Comparison of ENCODE assay signal across 8 cellular contexts in genomic region chr14:103714063-103714724, GRCh38. TPM values are rescaled to one million over a fixed set of nuclear protein-coding genes. Genes with fewer than 3 reads are reported as not detected.
A peak's percentile ranks its signal among the peaks of the same experiment; 100 is the strongest.
DNase-seq lines count a peak whose midpoint lies in the region; ATAC-seq and TF ChIP-seq lines count a peak whose summit lies in the region.

No MANE protein-coding gene starts in this region.

- ATAC-seq in psoas muscle = no peak
- ATAC-seq in GM21515 (IDR thresholded peaks at IDR 0.05; ENCODE audit: unreplicated experiment) = no peak

- DNase-seq in GM12865 (ENCODE audit: low read depth) (no peak), endothelial cell (ENCODE audit: low spot score) (no peak), psoas muscle (no peak), hippocampal formation (lab: John Stamatoyannopoulos, UW) (no peak), pons (ENCODE audit: low spot score) (no peak), tibial artery (no peak)

- H3K36me3 ChIP-seq in OCI-LY3 (replicated peaks; ENCODE audit: low read depth, low read length) = peaks cover 18% of the 10 kb centered on the region
- H3K36me3 ChIP-seq in psoas muscle (ENCODE audit: insufficient read depth in 1 of 2, low read depth in 1 of 2) = peaks cover 0 to 9% of the 10 kb centered on the region in 2 donors
- no peaks in the 10 kb centered on the region for H3K36me3 ChIP-seq in tibial artery

- 63 to 71% (median 70%) methylated on average over 15 to 16 of the region's 16 CpGs for WGBS in psoas muscle, 3 donors

- H3K9me3 Mint-ChIP-seq in endothelial cell (ENCODE audit: unreplicated experiment) = no peaks in the 10 kb centered on the region

- H2AFZ ChIP-seq in OCI-LY3 (ENCODE audit: low read depth, low read length) = no peak overlapping the region

- peak overlapping the region; percentile 76 for H3K9ac ChIP-seq in OCI-LY3 (ENCODE audit: low read length)

- H3K4me1 ChIP-seq in OCI-LY3 (ENCODE audit: low read length) = peaks cover 15% of the 10 kb centered on the region
- peaks cover 40% of the 10 kb centered on the region for H3K4me1 ChIP-seq in psoas muscle
- peaks cover 0 to 75% (median 61%) of the 10 kb centered on the region in 4 donors for H3K4me1 ChIP-seq in tibial artery

- intact Hi-C loops in psoas muscle (cut with DNase I) = no loop called here
- intact Hi-C loops in tibial artery (cut with DNase I; ENCODE audit: low total_unique reads) = no loop called here

- peaks cover 11% of the 10 kb centered on the region; the same call in 1 of the 2 replicates for H4K20me1 ChIP-seq in OCI-LY3 (ENCODE audit: insufficient read depth, low read length)

- peaks cover 43% of the 10 kb centered on the region for H3K27me3 Mint-ChIP-seq in endothelial cell (ENCODE audit: unreplicated experiment)

- peaks cover 35% of the 10 kb centered on the region for H3K4me1 Mint-ChIP-seq in endothelial cell (ENCODE audit: unreplicated experiment)

- H3K4me3 Mint-ChIP-seq in endothelial cell (ENCODE audit: unreplicated experiment) = peak overlapping the region; percentile 71

- H3K79me2 ChIP-seq in OCI-LY3 (ENCODE audit: low read length) = peaks cover 52% of the 10 kb centered on the region

- H3K4me3 ChIP-seq in GM12865 (ENCODE audit: low read depth, low read length) (peak overlapping the region; percentile 74), OCI-LY3 (ENCODE audit: low read length) (peak overlapping the region; percentile 78), psoas muscle (peak overlapping the region; percentile 94), tibial artery (no peak overlapping the region)

- H3K27me3 ChIP-seq in OCI-LY3 (ENCODE audit: low read depth, low read length) (no peaks in the 10 kb centered on the region), psoas muscle (ENCODE audit: insufficient read depth in 3 of 3, low read length in 2 of 3) (no peaks in the 10 kb centered on the region), tibial artery (no peaks in the 10 kb centered on the region)

- no peak overlapping the region; the same call in 1 of the 2 replicates for H3K27ac ChIP-seq in OCI-LY3 (ENCODE audit: low read length)
- no peak overlapping the region for H3K27ac ChIP-seq in psoas muscle
- H3K27ac ChIP-seq in tibial artery = no peak overlapping the region

- peak overlapping the region; percentile 54 for H3K27ac Mint-ChIP-seq in endothelial cell (ENCODE audit: unreplicated experiment)

- H3K36me3 Mint-ChIP-seq in endothelial cell (ENCODE audit: low read depth, unreplicated experiment) = peaks cover 17% of the 10 kb centered on the region

- H3K9me3 ChIP-seq in OCI-LY3 (ENCODE audit: insufficient read depth, low read length) = no peaks in the 10 kb centered on the region
- no peaks in the 10 kb centered on the region for H3K9me3 ChIP-seq in psoas muscle
- no peaks in the 10 kb centered on the region for H3K9me3 ChIP-seq in tibial artery

- H3K4me2 ChIP-seq in OCI-LY3 (ENCODE audit: low read length) = peak overlapping the region; percentile 91

- TF ChIP-seq CTCF in GM12865 (IDR thresholded peaks at IDR 0.05; ENCODE audit: insufficient read depth, low read depth, low read length, missing control alignments) (no peak), OCI-LY3 (IDR thresholded peaks at IDR 0.05; ENCODE audit: low read depth, low read length) (no peak), endothelial cell (IDR thresholded peaks at IDR 0.05; ENCODE audit: unreplicated experiment) (no peak), psoas muscle (IDR thresholded peaks at IDR 0.05) (no peak), tibial artery (IDR thresholded peaks at IDR 0.05) (no peak)

RNA-seq across cellular contexts. Expression of gene XRCC3, which starts 1.1 kb away (rescaled TPM):
- total RNA-seq in endothelial cell (ENCODE audit: unreplicated experiment) (10.2 TPM), psoas muscle (1 to 10 TPM; 1.1 to 2.5 (median 1.4) TPM)
- polyA plus RNA-seq in psoas muscle = 1 to 10 TPM in 2 of 3 donors, under 1 TPM in 1; 1.00 to 2.5 (median 1.8) TPM

RNA-seq across cellular contexts. Expression of gene ZFYVE21, which starts 1.4 kb away (rescaled TPM):
- total RNA-seq in endothelial cell (ENCODE audit: unreplicated experiment) (48.1 TPM), psoas muscle (10 to 100 TPM; 14.3 to 27.1 (median 20.8) TPM)
- polyA plus RNA-seq in psoas muscle = 10 to 100 TPM; 14.0 to 21.7 (median 16.9) TPM

Comparison
In these comparisons a context has a peak if more than half of its experiments do, and no peak if none do; other contexts are left out.
1. H3K4me3 ChIP-seq: peak in GM12865 (single experiment), OCI-LY3 (single experiment) and psoas muscle (single experiment); none in tibial artery (0 of 2).